3 cellular contexts compared by ENCODE assay signal in the genomic region with DNA sequence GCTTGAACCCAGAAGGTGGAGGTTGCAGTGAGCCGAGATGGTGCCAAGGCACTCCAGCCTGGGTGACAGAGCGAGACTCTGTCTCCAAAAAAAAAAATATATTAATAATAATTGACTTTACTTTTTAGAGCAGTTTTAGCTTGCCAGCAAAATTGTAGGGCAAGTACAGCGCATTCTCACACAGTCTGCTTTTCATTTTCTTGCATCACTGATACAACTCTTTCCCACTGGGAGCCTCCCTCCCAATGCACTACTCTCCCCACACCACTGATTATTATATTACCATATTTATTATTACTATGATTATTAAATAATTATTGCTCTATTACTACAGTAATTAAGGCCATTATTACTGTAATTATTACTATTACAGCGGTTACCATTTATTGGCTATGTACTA.
"Had no signal": no experiment of that assay in that cellular context is flagged by ENCODE, and none has a peak within 500 bp of the region (broad histone marks: within the 10 kb centered on the region; RNA-seq: fewer than 3 reads in every experiment).

No MANE protein-coding gene starts in this region.

- ATAC-seq: GM23338 had no signal

- DNase-seq: H9, HCEC 1CT had no signal

- H3K4me3 Mint-ChIP-seq: GM23338, H9 had no signal

- H3K27ac Mint-ChIP-seq: GM23338, H9 had no signal

- H3K4me3 ChIP-seq: GM23338 had no signal

- H3K9me3 Mint-ChIP-seq: GM23338 had no signal
